Comparison of ENCODE assay signal across 8 cellular contexts in genomic region chr22:31080848-31081649, GRCh38. TPM values are rescaled to one million over a fixed set of nuclear protein-coding genes. Genes with fewer than 3 reads are reported as not detected.
DNase-seq lines count a peak whose midpoint lies in the region; ATAC-seq lines count a peak whose summit lies in the region.

SMTN (plus strand) TSS chr22:31081318; CDS start chr22:31083259, 1,941 bp downstream.

- H3K27me3 ChIP-seq in layer of hippocampus (ENCODE audit: control insufficient read depth, insufficient read depth, low read length), result no peaks in the 10 kb centered on the region

- H3K27ac ChIP-seq in cingulate gyrus (ENCODE audit: low read depth, low read length) (peak within 1 kb of the TSS; percentile 75), layer of hippocampus (ENCODE audit: low read depth, low read length) (peak within 1 kb of the TSS; percentile 25)

- ATAC-seq in GM18909 (IDR thresholded peaks at IDR 0.05; ENCODE audit: poor library complexity, unreplicated experiment), result peak; percentile 65
- peak; percentile 58 for ATAC-seq in HG03175 (IDR thresholded peaks at IDR 0.05; ENCODE audit: unreplicated experiment)

- peak; percentile 95 for DNase-seq in AG08395 (ENCODE audit: low spot score)
- peak; percentile 80 for DNase-seq in NCI-H460 (ENCODE audit: extremely low read depth, low read depth)
- peak; percentile 83 to 88 for DNase-seq in activated CD4-positive, alpha-beta T cell treated with anti-CD3 and anti-CD28 coated beads for 4 hours
- DNase-seq in stimulated activated CD4-positive, alpha-beta T cell treated with anti-CD3 and anti-CD28 coated beads, Interleukin-1b, Interleukin-23, amount 100 ng/mL, for 24 hours (ENCODE audit: low read depth in 4 of 4, low spot score in 1 of 4), result peak; percentile 72 to 83 (median 75)

RNA-seq across cellular contexts. Expression of gene SMTN, which starts in this region (rescaled TPM):
- 8.5 and 9.7 TPM in 2 replicates for total RNA-seq in NCI-H460 (2014; rRNA removed; shearing (Covaris generic))
- 35.9 and 36.3 TPM in 2 replicates for polyA plus RNA-seq in NCI-H460 (2014; cell fraction: nucleus; rRNA removed)

Comparison
In these comparisons a context has a peak if more than half of its experiments do, and no peak if none do; other contexts are left out.
1. Peak in every context shown above with its lines: DNase-seq, ATAC-seq and H3K27ac ChIP-seq.